In the genomic region with DNA sequence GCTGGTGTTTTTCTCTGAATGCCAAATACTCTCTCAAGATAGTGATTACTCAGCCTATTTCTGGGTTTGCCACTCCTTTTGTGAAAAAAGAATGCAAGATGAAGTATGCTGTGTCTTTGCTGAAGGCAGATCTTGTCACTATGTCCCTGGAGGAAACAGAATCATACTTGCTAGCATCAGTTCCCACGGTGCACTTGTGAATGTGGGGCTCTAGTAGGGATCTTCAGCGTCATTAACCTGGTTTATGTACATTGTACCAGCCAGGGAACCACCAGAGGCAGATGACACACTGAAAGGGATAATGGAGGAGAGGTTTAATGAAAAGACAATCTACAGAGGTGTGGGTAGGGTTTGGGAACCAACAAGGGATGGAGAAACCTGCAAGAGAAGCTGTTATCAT, we compare ENCODE assay signal across 15 cellular contexts.
DNase-seq lines count a peak whose midpoint lies in the region; ATAC-seq, FAIRE-seq and TF ChIP-seq lines count a peak whose summit lies in the region.
"Had no signal": no experiment of that assay in that cellular context is flagged by ENCODE, and none has a peak within 500 bp of the region (broad histone marks: within the 10 kb centered on the region; RNA-seq: fewer than 3 reads in every experiment).

No MANE protein-coding gene starts in this region.

- intact Hi-C loops in dendritic cell treated with granulocyte-macrophage colony-stimulating factor and Interleukin-4, amounts not matched to agents 40 ng/mL and 50 ng/mL, for 4 days (cut with micrococcal nuclease) = loop anchor here (5.0 kb wide), 1 partner anchor 42 kb away; no protein-coding TSS in a partner anchor
- intact Hi-C loops in sigmoid colon (cut with DNase I) (no loop called here), body of pancreas (cut with DNase I) (no loop called here)

- H3K9ac ChIP-seq in BLaER1 = no peak overlapping the region

- peaks cover 100% of the 10 kb centered on the region for H3K4me1 ChIP-seq in BLaER1
- H3K4me1 ChIP-seq in sigmoid colon = peaks cover 0 to 6% (median 5%) of the 10 kb centered on the region in 4 donors
- peaks cover 7% of the 10 kb centered on the region for H3K4me1 ChIP-seq in body of pancreas
- H3K4me1 ChIP-seq: BE2C had no signal

- H3K4me3 ChIP-seq in BLaER1 (no peak overlapping the region), sigmoid colon (no peak overlapping the region), body of pancreas (no peak overlapping the region)

- peak; percentile 46 for FAIRE-seq in GM12892 (lab: Jason Lieb, UNC)
- FAIRE-seq: G401.6, HTR-8/SVneo had no signal

- DNase-seq in GM12892 (ENCODE audit: insufficient read length) (no peak), nephron progenitor cell (no peak), sigmoid colon (no peak), MV-4-11 (lab: John Stamatoyannopoulos, UW) (no peak), body of pancreas (no peak)
- no peak for DNase-seq in effector CD8-positive, alpha-beta T cell (lab: John Stamatoyannopoulos, UW)
- DNase-seq: GOT3, NCI-H2081 had no signal

- no peaks in the 10 kb centered on the region; the same call in 1 of the 2 replicates for H3K9me3 ChIP-seq in BLaER1
- H3K9me3 ChIP-seq in sigmoid colon = no peaks in the 10 kb centered on the region
- no peaks in the 10 kb centered on the region for H3K9me3 ChIP-seq in body of pancreas
- H3K9me3 ChIP-seq: BE2C had no signal

- peak overlapping the region; percentile 83; the same call in 1 of the 2 replicates for H3K27ac ChIP-seq in BLaER1
- no peak overlapping the region for H3K27ac ChIP-seq in sigmoid colon
- no peak overlapping the region for H3K27ac ChIP-seq in body of pancreas
- H3K27ac ChIP-seq: HL-60 had no signal

- peak overlapping the region; percentile 26 for H3K27ac Mint-ChIP-seq in dendritic cell treated with granulocyte-macrophage colony-stimulating factor and Interleukin-4, amounts not matched to agents 40 ng/mL and 50 ng/mL, for 4 days
- peak overlapping the region; percentile 26 for H3K27ac Mint-ChIP-seq in nephron progenitor cell

- no peak for TF ChIP-seq POLR2A in GM12892 (IDR thresholded peaks at IDR 0.05; ENCODE audit: low read depth, low read length)
- no peak for TF ChIP-seq POLR2A in sigmoid colon (IDR thresholded peaks at IDR 0.05)
- no peak for TF ChIP-seq POLR2A in body of pancreas (IDR thresholded peaks at IDR 0.05)

- peaks cover 1% of the 10 kb centered on the region for H3K27me3 Mint-ChIP-seq in dendritic cell treated with granulocyte-macrophage colony-stimulating factor and Interleukin-4, amounts not matched to agents 40 ng/mL and 50 ng/mL, for 4 days
- H3K27me3 Mint-ChIP-seq in nephron progenitor cell (ENCODE audit: low read depth, poor library complexity) = no peaks in the 10 kb centered on the region

- peaks cover 70% of the 10 kb centered on the region for H3K4me1 Mint-ChIP-seq in dendritic cell treated with granulocyte-macrophage colony-stimulating factor and Interleukin-4, amounts not matched to agents 40 ng/mL and 50 ng/mL, for 4 days (ENCODE audit: low read depth)
- peaks cover 71% of the 10 kb centered on the region for H3K4me1 Mint-ChIP-seq in nephron progenitor cell

- H3K9me3 Mint-ChIP-seq in dendritic cell treated with granulocyte-macrophage colony-stimulating factor and Interleukin-4, amounts not matched to agents 40 ng/mL and 50 ng/mL, for 4 days = no peaks in the 10 kb centered on the region
- H3K9me3 Mint-ChIP-seq in nephron progenitor cell = no peaks in the 10 kb centered on the region

- H3K36me3 Mint-ChIP-seq in dendritic cell treated with granulocyte-macrophage colony-stimulating factor and Interleukin-4, amounts not matched to agents 40 ng/mL and 50 ng/mL, for 4 days (ENCODE audit: low read depth) = no peaks in the 10 kb centered on the region
- H3K36me3 Mint-ChIP-seq in nephron progenitor cell (ENCODE audit: low read depth) = no peaks in the 10 kb centered on the region

- no peak for ATAC-seq in body of pancreas
- ATAC-seq: SK-N-SH treated with all-trans-retinoic acid at 6 μM for 48 hours had no signal

- H3K4me3 Mint-ChIP-seq in dendritic cell treated with granulocyte-macrophage colony-stimulating factor and Interleukin-4, amounts not matched to agents 40 ng/mL and 50 ng/mL, for 4 days = no peak overlapping the region
- no peak overlapping the region for H3K4me3 Mint-ChIP-seq in nephron progenitor cell

- no peaks in the 10 kb centered on the region for H3K27me3 ChIP-seq in BLaER1
- no peaks in the 10 kb centered on the region for H3K27me3 ChIP-seq in sigmoid colon
- no peaks in the 10 kb centered on the region for H3K27me3 ChIP-seq in body of pancreas
- H3K27me3 ChIP-seq: BE2C had no signal

- no peaks in the 10 kb centered on the region for H4K20me1 ChIP-seq in BLaER1

- no peaks in the 10 kb centered on the region for H3K36me3 ChIP-seq in BLaER1
- H3K36me3 ChIP-seq in sigmoid colon = no peaks in the 10 kb centered on the region
- no peaks in the 10 kb centered on the region for H3K36me3 ChIP-seq in body of pancreas (replicated peaks in 1 of 2; ENCODE audit: insufficient read depth in 1 of 2, low read depth in 2 of 2)
- H3K36me3 ChIP-seq: BE2C had no signal

- no peak for TF ChIP-seq EP300 in sigmoid colon (IDR thresholded peaks at IDR 0.05)

- WGBS in sigmoid colon, 2 donors = 73 to 84% methylated on average over 2 of the region's 2 CpGs
- 50 to 75% methylated on average over 2 of the region's 2 CpGs for WGBS in body of pancreas, 2 donors

- H3K4me2 ChIP-seq in BLaER1 = peak overlapping the region; percentile 86

- TF ChIP-seq CTCF in nephron progenitor cell (IDR thresholded peaks at IDR 0.05) = no peak
- TF ChIP-seq CTCF in sigmoid colon (IDR thresholded peaks at IDR 0.05) = no peak
- no peak for TF ChIP-seq CTCF in body of pancreas (IDR thresholded peaks at IDR 0.05)
